Comparison of ENCODE assay signal across 13 cellular contexts in the genomic region with DNA sequence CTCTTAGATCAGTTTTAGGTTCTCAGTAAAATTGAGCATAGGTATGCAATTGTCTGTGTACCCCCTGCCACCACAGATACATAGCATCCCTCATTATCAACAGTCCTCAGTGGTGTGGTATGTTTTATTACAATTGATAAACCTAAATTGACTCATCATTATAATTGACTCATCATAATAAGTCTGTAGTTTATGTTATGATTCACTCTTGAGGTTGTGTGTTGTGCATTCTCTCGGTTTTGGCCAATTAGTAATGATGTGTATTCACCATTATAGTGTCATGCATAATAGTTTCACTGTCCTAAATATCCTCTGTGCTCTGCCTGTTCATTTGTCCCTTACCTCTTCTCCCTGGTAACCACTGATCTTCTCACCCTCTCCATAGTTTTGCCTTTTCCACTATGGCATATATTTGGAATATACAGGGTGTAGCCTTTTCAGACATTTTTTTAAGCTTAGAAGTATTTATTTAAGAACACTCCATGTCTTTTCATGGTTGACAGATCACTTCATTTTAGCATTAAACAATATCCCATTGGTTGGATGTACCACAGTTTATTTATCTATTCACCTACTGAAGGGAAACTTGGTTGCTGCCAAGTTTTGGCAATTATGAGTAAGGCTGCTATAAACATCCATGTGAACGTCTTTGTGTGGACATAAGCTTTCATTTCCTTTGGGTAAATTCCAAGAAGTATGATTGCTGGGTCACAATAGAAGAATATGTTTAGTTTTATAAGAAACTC.
DNase-seq lines count a peak whose midpoint lies in the region; ATAC-seq, FAIRE-seq and TF ChIP-seq lines count a peak whose summit lies in the region.
"Had no signal": no experiment of that assay in that cellular context is flagged by ENCODE, and none has a peak within 500 bp of the region (broad histone marks: within the 10 kb centered on the region; RNA-seq: fewer than 3 reads in every experiment).

No MANE protein-coding gene starts in this region.

- no peak for TF ChIP-seq POLR2A in GM12878 (IDR thresholded peaks at IDR 0.05; ENCODE audit: low read depth, low read length)

- no peaks in the 10 kb centered on the region for H3K36me3 ChIP-seq in A673 (ENCODE audit: insufficient read depth, low read length, poor library complexity, severe bottlenecking)
- no peaks in the 10 kb centered on the region for H3K36me3 ChIP-seq in Karpas-422 (ENCODE audit: insufficient read depth, low read length)
- H3K36me3 ChIP-seq in GM12878 (ENCODE audit: control insufficient read depth in 2 of 2, insufficient read depth in 2 of 2, low read length in 1 of 2): no peaks in the 10 kb centered on the region

- H3K27ac Mint-ChIP-seq in activated T-helper 2 cell treated with anti-CD3 and anti-CD28 coated beads, Interferon-gamma antibody, Interleukin-2, Interleukin-4, amounts not matched to agents 10 μg/mL and 5 μg/mL and 100 μg/mL, durations not matched to agents 14 hours and 24 hours and 36 hours: no peak overlapping the region

- H3K4me3 Mint-ChIP-seq in activated T-helper 2 cell treated with anti-CD3 and anti-CD28 coated beads, Interferon-gamma antibody, Interleukin-2, Interleukin-4, amounts not matched to agents 10 μg/mL and 5 μg/mL and 100 μg/mL, durations not matched to agents 14 hours and 24 hours and 36 hours (ENCODE audit: low read depth): no peak overlapping the region

- POLR2A ChIA-PET in A673 (lab: Charles Lee; ENCODE audit: low non-redundant PET) (no interaction called here), GM12878 (lab: Charles Lee) (no interaction called here)

- in situ Hi-C loops in GM12878 (cut with MboI): no loop called here

- H3K4me1 Mint-ChIP-seq in activated T-helper 2 cell treated with anti-CD3 and anti-CD28 coated beads, Interferon-gamma antibody, Interleukin-2, Interleukin-4, amounts not matched to agents 10 μg/mL and 5 μg/mL and 100 μg/mL, durations not matched to agents 14 hours and 24 hours and 36 hours (ENCODE audit: low read depth): no peaks in the 10 kb centered on the region

- H3K36me3 Mint-ChIP-seq in activated T-helper 2 cell treated with anti-CD3 and anti-CD28 coated beads, Interferon-gamma antibody, Interleukin-2, Interleukin-4, amounts not matched to agents 10 μg/mL and 5 μg/mL and 100 μg/mL, durations not matched to agents 14 hours and 24 hours and 36 hours (ENCODE audit: low read depth): no peaks in the 10 kb centered on the region

- H3K4me1 ChIP-seq in A673 (ENCODE audit: insufficient read depth, low read length, poor library complexity, severe bottlenecking) (no peaks in the 10 kb centered on the region), Karpas-422 (ENCODE audit: low read length) (no peaks in the 10 kb centered on the region), GM12878 (ENCODE audit: control insufficient read depth, insufficient read depth, low read length) (no peaks in the 10 kb centered on the region)

- peaks cover 37% of the 10 kb centered on the region for H3K9me3 Mint-ChIP-seq in activated T-helper 2 cell treated with anti-CD3 and anti-CD28 coated beads, Interferon-gamma antibody, Interleukin-2, Interleukin-4, amounts not matched to agents 10 μg/mL and 5 μg/mL and 100 μg/mL, durations not matched to agents 14 hours and 24 hours and 36 hours

- H4K20me1 ChIP-seq in Karpas-422 (ENCODE audit: insufficient read depth, low read depth, low read length) (no peaks in the 10 kb centered on the region), GM12878 (ENCODE audit: control insufficient read depth, insufficient read depth) (no peaks in the 10 kb centered on the region)

- H3K4me3 ChIP-seq in A673 (ENCODE audit: low read depth, low read length, poor library complexity, severe bottlenecking) (no peak overlapping the region), Karpas-422 (ENCODE audit: low read length) (no peak overlapping the region), GM12878 (no peak overlapping the region)

- no peaks in the 10 kb centered on the region for H3K9me2 ChIP-seq in Karpas-422 (replicated peaks; ENCODE audit: insufficient read depth, low read length)

- no peaks in the 10 kb centered on the region for H3K27me3 Mint-ChIP-seq in activated T-helper 2 cell treated with anti-CD3 and anti-CD28 coated beads, Interferon-gamma antibody, Interleukin-2, Interleukin-4, amounts not matched to agents 10 μg/mL and 5 μg/mL and 100 μg/mL, durations not matched to agents 14 hours and 24 hours and 36 hours (ENCODE audit: low read depth)

- intact Hi-C loops in A673 (cut with micrococcal nuclease; ENCODE audit: unreplicated experiment) (no loop called here), GM12878 (cut with micrococcal nuclease; ENCODE audit: unreplicated experiment) (no loop called here)
- intact Hi-C loops in activated T-helper 2 cell treated with anti-CD3 and anti-CD28 coated beads, Interferon-gamma antibody, Interleukin-2, Interleukin-4, amounts not matched to agents 10 μg/mL and 5 μg/mL and 100 μg/mL, durations not matched to agents 14 hours and 24 hours and 36 hours (cut with micrococcal nuclease): no loop called here

- CTCF ChIA-PET in A673 (lab: Charles Lee): no interaction called here
- CTCF ChIA-PET in GM12878 (lab: Yijun Ruan, JAX): no interaction called here

- TF ChIP-seq CTCF in A673 (conservative IDR thresholded peaks at IDR 0.05; ENCODE audit: low read depth, low read length) (no peak), GM12878 (IDR thresholded peaks at IDR 0.05 in 2 of 3, conservative IDR thresholded peaks at IDR 0.05 in 1 of 3; ENCODE audit: control insufficient read depth in 2 of 3, extremely low read depth in 1 of 3, insufficient read depth in 1 of 3, low read depth in 3 of 3, low read length in 3 of 3) (no peak)

- SMC1A ChIA-PET in GM12878 (lab: Charles Lee; ENCODE audit: uncharacterized antibody, unreplicated experiment): no interaction called here

- H2AFZ ChIP-seq in Karpas-422 (ENCODE audit: low read length) (peak overlapping the region; percentile 30; the same call in 1 of the 2 replicates), GM12878 (ENCODE audit: control insufficient read depth, low read depth, low read length) (no peak overlapping the region)

- BruUV-seq in A673 (replicated peaks; lab: Mats Ljungman, UMichigan): no TSS peak
- BruUV-seq in GM12878 (replicated peaks; lab: Mats Ljungman, UMichigan): no TSS peak

- no peak overlapping the region for H3K27ac ChIP-seq in A673 (ENCODE audit: low read depth, low read length, poor library complexity, severe bottlenecking)
- H3K27ac ChIP-seq in Karpas-422 (ENCODE audit: low read length): no peak overlapping the region
- no peak overlapping the region for H3K27ac ChIP-seq in GM12878 (ENCODE audit: control insufficient read depth, insufficient read depth)

- WGBS in GM12878 (ENCODE audit: insufficient coverage, insufficient replicate concordance, low lambda C conversion rate, missing lambda C conversion rate): 0% methylated on average over 2 of the region's 2 CpGs

- H3K79me2 ChIP-seq in Karpas-422 (ENCODE audit: low read length): no peaks in the 10 kb centered on the region
- no peaks in the 10 kb centered on the region for H3K79me2 ChIP-seq in GM12878 (ENCODE audit: control insufficient read depth, insufficient read depth, low read length)

- H3K27me3 ChIP-seq in A673 (replicated peaks; ENCODE audit: insufficient read depth, low read depth, low read length, poor library complexity) (no peaks in the 10 kb centered on the region), Karpas-422 (ENCODE audit: low read length) (no peaks in the 10 kb centered on the region), GM12878 (replicated peaks in 1 of 2; ENCODE audit: control insufficient read depth in 2 of 2, insufficient read depth in 2 of 2, low read length in 1 of 2) (no peaks in the 10 kb centered on the region)

- no peak for FAIRE-seq in GM12878 (lab: Jason Lieb, UNC)

- H3K9ac ChIP-seq in Karpas-422 (ENCODE audit: low read length) (no peak overlapping the region), GM12878 (ENCODE audit: control insufficient read depth, insufficient read depth, low read length) (no peak overlapping the region)

- no peak for TF ChIP-seq EP300 in GM12878 (IDR thresholded peaks at IDR 0.05; ENCODE audit: borderline replicate concordance in 1 of 2, control insufficient read depth in 1 of 2, low read depth in 2 of 2, low read length in 2 of 2)

- DNase-seq in A673 (ENCODE audit: low spot score): peak; percentile 17
- no peak for DNase-seq in Karpas-422
- no peak for DNase-seq in GM12878 (ENCODE audit: low read depth, low spot score)
- DNase-seq in glomerular endothelial cell (ENCODE audit: extremely low read depth, low read depth, low spot score): peak; percentile 31
- no peak for DNase-seq in MV-4-11 (lab: John Stamatoyannopoulos, UW)
- no peak for DNase-seq in SKM-1 (lab: John Stamatoyannopoulos, UW; ENCODE audit: unreplicated experiment)
- no peak for DNase-seq in activated T-helper 2 cell treated with anti-CD3 and anti-CD28 coated beads, Interferon-gamma antibody, Interleukin-2, Interleukin-4, amounts not matched to agents 10 μg/mL and 5 μg/mL and 100 μg/mL, durations not matched to agents 14 hours and 24 hours and 36 hours (ENCODE audit: low spot score)
- DNase-seq: activated gamma-delta T cell treated with Interleukin-2 at 50 U/mL for 16 hours; DMS79 treated with DMSO at 0.1 percent for 48 hours; NCI-H2107; NK-92 treated with Interleukin-12 subunit alpha and Interleukin-12 subunit beta, amount 100 ng/mL, for 24 hours had no signal

- no peak for TF ChIP-seq RAD21 in GM12878 (IDR thresholded peaks at IDR 0.05; ENCODE audit: insufficient read depth, low read depth, low read length)

- no peak overlapping the region for H3K4me2 ChIP-seq in Karpas-422 (ENCODE audit: low read depth, low read length, poor library complexity, severe bottlenecking)
- H3K4me2 ChIP-seq in GM12878 (ENCODE audit: control insufficient read depth, insufficient read depth): no peak overlapping the region

- H3K9me3 ChIP-seq in A673 (ENCODE audit: low read depth, low read length, poor library complexity, severe bottlenecking) (no peaks in the 10 kb centered on the region), Karpas-422 (ENCODE audit: low read length) (no peaks in the 10 kb centered on the region), GM12878 (replicated peaks; ENCODE audit: control insufficient read depth, insufficient read depth, low read length) (no peaks in the 10 kb centered on the region)

- RAD21 ChIA-PET in GM12878 (lab: Charles Lee; ENCODE audit: unreplicated experiment): no interaction called here

- ATAC-seq in GM12878 (peak; percentile 41; the same call in 2 of the 3 replicates), HG02571 (IDR thresholded peaks at IDR 0.05; ENCODE audit: unreplicated experiment) (no peak)
- ATAC-seq: left lobe of liver had no signal

TF ChIP-seq in GM12878, 131 proteins besides CTCF, POLR2A, EP300 and RAD21:
- TF ChIP-seq TBL1XR1 (IDR thresholded peaks at IDR 0.05; ENCODE audit: low read depth, low read length) (no peak), NFXL1 (IDR thresholded peaks at IDR 0.05; ENCODE audit: borderline replicate concordance) (no peak), JUND (IDR thresholded peaks at IDR 0.05; ENCODE audit: low read depth, low read length) (no peak), MTA2 (IDR thresholded peaks at IDR 0.05; ENCODE audit: low read depth) (peak; percentile 36; the same call in 1 of the 2 replicates), ZBED1 (IDR thresholded peaks at IDR 0.05; ENCODE audit: borderline replicate concordance) (no peak)
TF ChIP-seq in GM12878: peak in this region for 1.

Comparison
In these comparisons a context has a peak if more than half of its experiments do, and no peak if none do; other contexts are left out.
1. DNase-seq: peak in A673 (single experiment) and glomerular endothelial cell (single experiment); none in Karpas-422 (single experiment), GM12878 (single experiment), MV-4-11 (single experiment), SKM-1 (single experiment) and activated T-helper 2 cell treated with anti-CD3 and anti-CD28 coated beads, Interferon-gamma antibody, Interleukin-2, Interleukin-4, amounts not matched to agents 10 μg/mL and 5 μg/mL and 100 μg/mL, durations not matched to agents 14 hours and 24 hours and 36 hours (single experiment).